Comparison of ENCODE assay signal across 8 cellular contexts in genomic region chr6:111534366-111534765, GRCh38. TPM values are rescaled to one million over a fixed set of nuclear protein-coding genes. Genes with fewer than 3 reads are reported as not detected.
A peak's percentile ranks its signal among the peaks of the same experiment; 100 is the strongest.
DNase-seq lines count a peak whose midpoint lies in the region; TF ChIP-seq lines count a peak whose summit lies in the region.

No MANE protein-coding gene starts in this region.

- H3K36me3 Mint-ChIP-seq in brain, result peaks cover 12% of the 10 kb centered on the region

- H3K9me2 ChIP-seq in Karpas-422 (replicated peaks; ENCODE audit: insufficient read depth, low read length), result no peaks in the 10 kb centered on the region

- TF ChIP-seq CTCF in brain (conservative IDR thresholded peaks at IDR 0.05), result no peak
- TF ChIP-seq CTCF in spleen (IDR thresholded peaks at IDR 0.05 in 8 of 11, conservative IDR thresholded peaks at IDR 0.05 in 3 of 11), result no peak

- H3K27ac Mint-ChIP-seq in brain, result peak overlapping the region; percentile 21 to 92 (median 82)

- no peak overlapping the region for H2AFZ ChIP-seq in Karpas-422 (ENCODE audit: low read length)

- intact Hi-C loops in spleen (cut with DNase I; ENCODE audit: low total_unique reads), result no loop called here

- no peak overlapping the region for H3K27ac ChIP-seq in Karpas-422 (ENCODE audit: low read length)
- H3K27ac ChIP-seq in spleen, result peak overlapping the region in 1 of 8 donors; percentile 30

- H4K20me1 ChIP-seq in Karpas-422 (ENCODE audit: insufficient read depth, low read depth, low read length), result peaks cover 11% of the 10 kb centered on the region; the same call in 1 of the 2 replicates

- H3K4me2 ChIP-seq in Karpas-422 (ENCODE audit: low read depth, low read length, poor library complexity, severe bottlenecking), result no peak overlapping the region

- no peaks in the 10 kb centered on the region for H3K27me3 Mint-ChIP-seq in brain

- DNase-seq in DMS 273 (lab: John Stamatoyannopoulos, UW; ENCODE audit: unreplicated experiment), result peak; percentile 94
- DNase-seq in NCI-H146 (lab: John Stamatoyannopoulos, UW), result peak; percentile 47
- peak; percentile 59 for DNase-seq in midbrain (lab: John Stamatoyannopoulos, UW)
- no peak for DNase-seq in stimulated activated CD4-positive, alpha-beta T cell treated with anti-CD3 and anti-CD28 coated beads, Interleukin-15, amount 100 ng/mL, for 24 hours
- DNase-seq in stimulated activated CD4-positive, alpha-beta T cell treated with anti-CD3 and anti-CD28 coated beads, Interleukin-2, amount 100 ng/mL, for 24 hours, result no peak
- no peak for DNase-seq in Karpas-422
- no peak for DNase-seq in spleen

- WGBS in spleen, 5 donors, result 36 to 55% (median 42%) methylated on average over 2 of the region's 2 CpGs

- H3K27me3 ChIP-seq in Karpas-422 (ENCODE audit: low read length) (no peaks in the 10 kb centered on the region), spleen (replicated peaks in 1 of 7) (no peaks in the 10 kb centered on the region)

- H3K4me1 Mint-ChIP-seq in brain, result peaks cover 53% of the 10 kb centered on the region

- H3K36me3 ChIP-seq in Karpas-422 (ENCODE audit: insufficient read depth, low read length) (no peaks in the 10 kb centered on the region), spleen (no peaks in the 10 kb centered on the region)

- H3K4me1 ChIP-seq in Karpas-422 (ENCODE audit: low read length) (no peaks in the 10 kb centered on the region), spleen (peaks cover 4 to 43% (median 17%) of the 10 kb centered on the region in 6 donors)

- no peaks in the 10 kb centered on the region for H3K9me3 ChIP-seq in Karpas-422 (ENCODE audit: low read length)
- H3K9me3 ChIP-seq in spleen, result no peaks in the 10 kb centered on the region

- peaks cover 0 to 10% (median 0%) of the 10 kb centered on the region in 5 experiments for H3K9me3 Mint-ChIP-seq in brain

- H3K4me3 Mint-ChIP-seq in brain, result peak overlapping the region in 2 of 5 experiments; percentile 5 to 22

- H3K4me3 ChIP-seq in Karpas-422 (ENCODE audit: low read length) (no peak overlapping the region), spleen (no peak overlapping the region)

- TF ChIP-seq POLR2A in spleen (IDR thresholded peaks at IDR 0.05), result no peak

- no peaks in the 10 kb centered on the region for H3K79me2 ChIP-seq in Karpas-422 (ENCODE audit: low read length)

- H3K9ac ChIP-seq in Karpas-422 (ENCODE audit: low read length), result no peak overlapping the region

RNA-seq across cellular contexts. Expression of gene REV3L, which starts 51.3 kb away (rescaled TPM):
- polyA plus RNA-seq in brain (ENCODE audit: insufficient read depth, low read depth, low replicate concordance), result 11.8 TPM
- 38.6 and 64.4 TPM in 2 replicates for total RNA-seq in Karpas-422 (2014; rRNA removed; shearing (Covaris generic); ENCODE audit: low replicate concordance)
- total RNA-seq in spleen, result 10 to 100 TPM; 20.2 to 60.9 (median 37.0) TPM
- polyA plus RNA-seq in spleen, result 1 to 10 TPM; 7.7 to 9.2 (median 8.4) TPM

Comparison
In these comparisons a context has a peak if more than half of its experiments do, and no peak if none do; other contexts are left out.
1. DNase-seq: peak in DMS 273 (single experiment), NCI-H146 (single experiment) and midbrain (single experiment); none in stimulated activated CD4-positive, alpha-beta T cell treated with anti-CD3 and anti-CD28 coated beads, Interleukin-15, amount 100 ng/mL, for 24 hours (single experiment), stimulated activated CD4-positive, alpha-beta T cell treated with anti-CD3 and anti-CD28 coated beads, Interleukin-2, amount 100 ng/mL, for 24 hours (0 of 2), Karpas-422 (single experiment) and spleen (single experiment).